In genomic region chr1:162530318-162530984, GRCh38 we compare ENCODE assay signal across 9 cellular contexts. TPM values are rescaled to one million over a fixed set of nuclear protein-coding genes. Genes with fewer than 3 reads are reported as not detected.
DNase-seq lines count a peak whose midpoint lies in the region; ATAC-seq and TF ChIP-seq lines count a peak whose summit lies in the region.
"Had no signal": no experiment of that assay in that cellular context is flagged by ENCODE, and none has a peak within 500 bp of the region (broad histone marks: within the 10 kb centered on the region; RNA-seq: fewer than 3 reads in every experiment).

No MANE protein-coding gene starts in this region.

- ATAC-seq in HG02885 (IDR thresholded peaks at IDR 0.05; ENCODE audit: poor library complexity, unreplicated experiment) (peak; percentile 95), HG03097 (IDR thresholded peaks at IDR 0.05; ENCODE audit: low FRiP score, unreplicated experiment) (no peak)

- H3K27me3 Mint-ChIP-seq in nephron progenitor cell (ENCODE audit: low read depth, poor library complexity) = no peaks in the 10 kb centered on the region
- no peaks in the 10 kb centered on the region for H3K27me3 Mint-ChIP-seq in activated CD4-positive, alpha-beta T cell treated with anti-CD3 and anti-CD28 coated beads, Interleukin-2, amount 10 ng/mL, durations not matched to agents 7 days and 5 days
- H3K27me3 Mint-ChIP-seq: brain had no signal

- no peaks in the 10 kb centered on the region for H3K4me1 Mint-ChIP-seq in nephron progenitor cell
- H3K4me1 Mint-ChIP-seq in activated CD4-positive, alpha-beta T cell treated with anti-CD3 and anti-CD28 coated beads, Interleukin-2, amount 10 ng/mL, durations not matched to agents 7 days and 5 days = no peaks in the 10 kb centered on the region

- H3K4me3 Mint-ChIP-seq in nephron progenitor cell = no peak overlapping the region
- no peak overlapping the region for H3K4me3 Mint-ChIP-seq in activated CD4-positive, alpha-beta T cell treated with anti-CD3 and anti-CD28 coated beads, Interleukin-2, amount 10 ng/mL, durations not matched to agents 7 days and 5 days
- H3K4me3 Mint-ChIP-seq: brain had no signal

- H3K27ac Mint-ChIP-seq in nephron progenitor cell = peak overlapping the region; percentile 44
- H3K27ac Mint-ChIP-seq in activated CD4-positive, alpha-beta T cell treated with anti-CD3 and anti-CD28 coated beads, Interleukin-2, amount 10 ng/mL, durations not matched to agents 7 days and 5 days = no peak overlapping the region
- H3K27ac Mint-ChIP-seq: brain had no signal

- CTCF ChIA-PET in activated CD4-positive, alpha-beta T cell treated with anti-CD3 and anti-CD28 coated beads, Interleukin-2, amount 10 ng/mL, durations not matched to agents 7 days and 5 days (lab: Charles Lee) = interaction anchor here (0.7 kb wide), 2 partner anchors 15 to 28 kb away, joined by 3 read pairs; no protein-coding TSS in a partner anchor

- peaks cover 10% of the 10 kb centered on the region for H3K36me3 Mint-ChIP-seq in nephron progenitor cell (ENCODE audit: low read depth)
- peaks cover 20% of the 10 kb centered on the region for H3K36me3 Mint-ChIP-seq in activated CD4-positive, alpha-beta T cell treated with anti-CD3 and anti-CD28 coated beads, Interleukin-2, amount 10 ng/mL, durations not matched to agents 7 days and 5 days (ENCODE audit: low read depth)

- no peaks in the 10 kb centered on the region for H3K9me3 Mint-ChIP-seq in nephron progenitor cell
- H3K9me3 Mint-ChIP-seq in activated CD4-positive, alpha-beta T cell treated with anti-CD3 and anti-CD28 coated beads, Interleukin-2, amount 10 ng/mL, durations not matched to agents 7 days and 5 days = no peaks in the 10 kb centered on the region
- H3K9me3 Mint-ChIP-seq: brain had no signal

- TF ChIP-seq CTCF in nephron progenitor cell (IDR thresholded peaks at IDR 0.05) = no peak

- POLR2A ChIA-PET in activated CD4-positive, alpha-beta T cell treated with anti-CD3 and anti-CD28 coated beads, Interleukin-2, amount 10 ng/mL, durations not matched to agents 7 days and 5 days (lab: Charles Lee) = no interaction called here

- DNase-seq in GM19240 (ENCODE audit: insufficient read length, low spot score) (peak; percentile 56), NCI-H526 (lab: John Stamatoyannopoulos, UW) (peak; percentile 97 to 99), nephron progenitor cell (no peak), NCI-H187 treated with DMSO at 0.1 percent for 48 hours (lab: John Stamatoyannopoulos, UW) (no peak), RKO (ENCODE audit: low spot score) (no peak)
- no peak for DNase-seq in activated CD4-positive, alpha-beta T cell treated with anti-CD3 and anti-CD28 coated beads, Interleukin-2, amount 10 ng/mL, durations not matched to agents 7 days and 5 days

RNA-seq across cellular contexts. Expression of gene UAP1, which starts 31.1 kb away (rescaled TPM):
- total RNA-seq in activated CD4-positive, alpha-beta T cell treated with anti-CD3 and anti-CD28 coated beads, Interleukin-2, amount 10 ng/mL, durations not matched to agents 7 days and 5 days = 10 to 100 TPM; 10.9 to 12.3 TPM

RNA-seq across cellular contexts. Expression of gene UHMK1, which starts 32.8 kb away (rescaled TPM):
- 10 to 100 TPM; 57.3 to 60.6 TPM for total RNA-seq in activated CD4-positive, alpha-beta T cell treated with anti-CD3 and anti-CD28 coated beads, Interleukin-2, amount 10 ng/mL, durations not matched to agents 7 days and 5 days

Comparison
In these comparisons a context has a peak if more than half of its experiments do, and no peak if none do; other contexts are left out.
1. DNase-seq: peak in GM19240 (single experiment) and NCI-H526 (2 of 2); none in nephron progenitor cell (single experiment), NCI-H187 treated with DMSO at 0.1 percent for 48 hours (single experiment), activated CD4-positive, alpha-beta T cell treated with anti-CD3 and anti-CD28 coated beads, Interleukin-2, amount 10 ng/mL, durations not matched to agents 7 days and 5 days (single experiment) and RKO (single experiment).